ENCODE assay signal across 28 cellular contexts in the genomic region with DNA sequence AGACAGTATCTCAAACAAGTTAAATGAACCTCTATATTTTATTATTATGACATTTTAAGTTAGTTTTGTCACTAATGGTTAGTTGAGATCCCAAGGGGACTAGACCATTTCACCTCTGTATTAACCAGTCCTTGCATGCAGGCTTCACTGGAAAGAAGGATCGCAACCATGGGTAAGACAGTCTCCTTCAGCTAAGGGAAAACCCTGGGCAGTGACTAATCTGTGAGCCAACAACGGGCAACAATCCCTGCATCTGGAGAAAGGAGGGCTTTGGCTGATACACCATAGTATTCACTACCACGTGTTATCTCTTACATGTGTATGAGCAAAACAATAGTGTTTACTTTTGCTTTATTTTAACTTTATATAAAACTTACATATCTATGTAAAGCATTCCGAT.
A peak's percentile ranks its signal among the peaks of the same experiment; 100 is the strongest.
DNase-seq lines count a peak whose midpoint lies in the region; ATAC-seq and TF ChIP-seq lines count a peak whose summit lies in the region.
"Had no signal": no experiment of that assay in that cellular context is flagged by ENCODE, and none has a peak within 500 bp of the region (broad histone marks: within the 10 kb centered on the region; RNA-seq: fewer than 3 reads in every experiment).

No MANE protein-coding gene starts in this region.

- no peak for TF ChIP-seq CTCF in IMR-90 (conservative IDR thresholded peaks at IDR 0.05; ENCODE audit: low read depth, low read length)
- no peak for TF ChIP-seq CTCF in brain microvascular endothelial cell (IDR thresholded peaks at IDR 0.05; ENCODE audit: low read depth, low read length, missing control alignments)
- TF ChIP-seq CTCF in fibroblast of the aortic adventitia (IDR thresholded peaks at IDR 0.05; ENCODE audit: insufficient read depth, low read length): no peak
- no peak for TF ChIP-seq CTCF in lower lobe of right lung (IDR thresholded peaks at IDR 0.05)

- H2AFZ ChIP-seq in IMR-90 (replicated peaks; ENCODE audit: low read length, poor library complexity): no peak overlapping the region

- TF ChIP-seq POLR2A in IMR-90 (IDR thresholded peaks at IDR 0.05; ENCODE audit: low read depth, low read length): no peak

- H2BK5ac ChIP-seq in IMR-90 (ENCODE audit: low read depth, low read length, poor library complexity, severe bottlenecking): no peak overlapping the region

- TF ChIP-seq RAD21 in IMR-90 (IDR thresholded peaks at IDR 0.05; ENCODE audit: low read length): no peak

- H3K4me2 ChIP-seq in IMR-90 (ENCODE audit: low read depth, low read length): no peak overlapping the region

- dilution Hi-C loops in IMR-90 (cut with HindIII; ENCODE audit: low sequenced_read_pairs, unreplicated experiment): no loop called here

- CTCF ChIA-PET in IMR-90 (lab: Yijun Ruan, JAX): no interaction called here

- no peak overlapping the region for H2AK9ac ChIP-seq in IMR-90 (replicated peaks; ENCODE audit: low read depth, low read length, poor library complexity)

- no peak overlapping the region for H2AK5ac ChIP-seq in IMR-90 (ENCODE audit: low read depth, low read length)

- no peak overlapping the region for H4K91ac ChIP-seq in IMR-90 (ENCODE audit: insufficient read depth, low read depth, low read length)

- no peak overlapping the region for H2BK20ac ChIP-seq in IMR-90 (ENCODE audit: low read depth, low read length)

- no peak overlapping the region for H2BK120ac ChIP-seq in IMR-90 (ENCODE audit: low read depth, low read length)

- no peaks in the 10 kb centered on the region for H4K20me1 ChIP-seq in IMR-90 (ENCODE audit: insufficient read depth, low read length)

- no peak overlapping the region for H3K9ac ChIP-seq in IMR-90 (ENCODE audit: low read depth, low read length)

- H3K4me1 ChIP-seq in IMR-90 (ENCODE audit: control insufficient read depth, insufficient read depth, low read length) (no peaks in the 10 kb centered on the region), SJCRH30 (peaks cover 33% of the 10 kb centered on the region), lower lobe of right lung (no peaks in the 10 kb centered on the region)
- H3K4me1 ChIP-seq: esophagus muscularis mucosa, left ventricle myocardium inferior had no signal

- no peak overlapping the region for H2BK15ac ChIP-seq in IMR-90 (ENCODE audit: low read depth, low read length)

- no peak overlapping the region; the same call in 1 of the 2 replicates for H3K18ac ChIP-seq in IMR-90 (ENCODE audit: low read depth, low read length)

- H3K14ac ChIP-seq in IMR-90 (replicated peaks; ENCODE audit: low read depth, low read length): no peak overlapping the region

- H3K4me3 ChIP-seq in IMR-90 (ENCODE audit: insufficient read depth, low read depth, low read length) (no peak overlapping the region), brain microvascular endothelial cell (ENCODE audit: low read depth, low read length) (no peak overlapping the region), fibroblast of the aortic adventitia (ENCODE audit: low read depth, low read length) (no peak overlapping the region), SJCRH30 (no peak overlapping the region), lower lobe of right lung (no peak overlapping the region)
- H3K4me3 ChIP-seq: cardiac muscle cell, esophagus muscularis mucosa, left ventricle myocardium inferior had no signal

- no TSS peak for BruUV-seq in IMR-90 (replicated peaks; lab: Mats Ljungman, UMichigan)

- ATAC-seq in IMR-90 (ENCODE audit: low read depth) (no peak), lower lobe of right lung (no peak), HG02623 (IDR thresholded peaks at IDR 0.05; ENCODE audit: unreplicated experiment) (no peak)
- ATAC-seq: activated CD8-positive, alpha-beta memory T cell treated with anti-CD3 and anti-CD28 coated beads, Interleukin-2, amount 10 ng/mL, durations not matched to agents 7 days and 5 days; sciatic nerve had no signal

- H3K27me3 ChIP-seq in IMR-90 (ENCODE audit: control insufficient read depth, insufficient read depth, low read length) (no peaks in the 10 kb centered on the region), brain microvascular endothelial cell (replicated peaks) (no peaks in the 10 kb centered on the region), SJCRH30 (no peaks in the 10 kb centered on the region), lower lobe of right lung (ENCODE audit: low read depth) (no peaks in the 10 kb centered on the region)
- H3K27me3 ChIP-seq: cardiac muscle cell, esophagus muscularis mucosa, neutrophil had no signal

- H3K56ac ChIP-seq in IMR-90 (ENCODE audit: extremely low read depth, insufficient read depth, low read length): no peak overlapping the region

- intact Hi-C loops in IMR-90 (cut with micrococcal nuclease): no loop called here
- intact Hi-C loops in lower lobe of right lung (cut with DNase I): no loop called here

- H3K79me1 ChIP-seq in IMR-90 (ENCODE audit: low read depth in 1 of 2, low read length in 2 of 2): no peaks in the 10 kb centered on the region

- no CpG with 5 or more reads among the region's 4 CpGs for WGBS in IMR-90 (ENCODE audit: extremely low coverage in 2 of 2, insufficient read length in 1 of 2), 2 experiments

- DNase-seq in EL (peak; percentile 65), IMR-90 (peak; percentile 64), brain microvascular endothelial cell (peak; percentile 66), fibroblast of the aortic adventitia (ENCODE audit: low read depth) (peak; percentile 70), SJCRH30 (no peak), lower lobe of right lung (no peak)
- DNase-seq in activated CD8-positive, alpha-beta memory T cell treated with anti-CD3 and anti-CD28 coated beads for 24 hours: no peak
- DNase-seq: activated CD4-positive, alpha-beta T cell treated with anti-CD3 and anti-CD28 coated beads, Interleukin-2, amount 10 ng/mL, durations not matched to agents 7 days and 5 days; activated CD8-positive, alpha-beta memory T cell treated with anti-CD3 and anti-CD28 coated beads, Interleukin-2, amount 10 ng/mL, durations not matched to agents 7 days and 5 days; activated naive CD4-positive, alpha-beta T cell; activated T-cell treated with anti-CD3 and anti-CD28 coated beads, Interleukin-2, amount 50 U/mL, for 48 hours; Calu3; cortex of kidney; islet precursor cell; left ventricle myocardium inferior; MM.1S; naive B cell; NCI-H2029 treated with DMSO at 0.1 percent for 48 hours; NCI-H345; NCI-H748 treated with DMSO at 0.1 percent for 48 hours; RPMI8226; stimulated activated naive CD4-positive, alpha-beta T cell had no signal

- H3K9me1 ChIP-seq in IMR-90 (ENCODE audit: insufficient read depth, low read length): no peaks in the 10 kb centered on the region

- in situ Hi-C loops in IMR-90 (cut with MboI; ENCODE audit: low sequenced_read_pairs) (no loop called here), brain microvascular endothelial cell (cut with HindIII; ENCODE audit: low pct_ligation_motif_present, low sequenced_read_pairs) (no loop called here)

- H4K8ac ChIP-seq in IMR-90 (ENCODE audit: low read depth in 2 of 2, low read length in 2 of 2): no peak overlapping the region

- H3K36me3 ChIP-seq in IMR-90 (ENCODE audit: control insufficient read depth, insufficient read depth, low read length) (no peaks in the 10 kb centered on the region), brain microvascular endothelial cell (replicated peaks) (no peaks in the 10 kb centered on the region), SJCRH30 (no peaks in the 10 kb centered on the region), lower lobe of right lung (no peaks in the 10 kb centered on the region)
- H3K36me3 ChIP-seq: cardiac muscle cell, esophagus muscularis mucosa, left ventricle myocardium inferior, neutrophil had no signal

- no peak overlapping the region for H3K23ac ChIP-seq in IMR-90 (ENCODE audit: low read depth, low read length)

- no peak overlapping the region for H3K4ac ChIP-seq in IMR-90 (ENCODE audit: low read depth, low read length)

- no peak overlapping the region for H4K5ac ChIP-seq in IMR-90 (ENCODE audit: low read depth, low read length)

- H3K27ac ChIP-seq in IMR-90 (ENCODE audit: insufficient read depth, low read length): no peak overlapping the region
- peak overlapping the region; percentile 23 for H3K27ac ChIP-seq in brain microvascular endothelial cell
- no peak overlapping the region for H3K27ac ChIP-seq in SJCRH30
- H3K27ac ChIP-seq in lower lobe of right lung: no peak overlapping the region
- H3K27ac ChIP-seq: C4-2B, cardiac muscle cell, esophagus muscularis mucosa, left ventricle myocardium inferior, neutrophil had no signal

- POLR2A ChIA-PET in IMR-90 (lab: Charles Lee; ENCODE audit: unreplicated experiment): no interaction called here

- H3K9me3 ChIP-seq in IMR-90 (ENCODE audit: control insufficient read depth, insufficient read depth, low read length) (no peaks in the 10 kb centered on the region), SJCRH30 (replicated peaks) (no peaks in the 10 kb centered on the region), lower lobe of right lung (no peaks in the 10 kb centered on the region)
- H3K9me3 ChIP-seq: esophagus muscularis mucosa, neutrophil had no signal

TF ChIP-seq in IMR-90, 13 proteins besides CTCF, POLR2A, EP300 and RAD21 (continues in another document):
- no peak for TF ChIP-seq NFE2L2 (IDR thresholded peaks at IDR 0.05; ENCODE audit: low read depth, low read length)
- TF ChIP-seq CEBPB (IDR thresholded peaks at IDR 0.05; ENCODE audit: low read depth, low read length): no peak
- TF ChIP-seq MAZ (IDR thresholded peaks at IDR 0.05; ENCODE audit: borderline replicate concordance, low read depth, low read length): no peak
- TF ChIP-seq SMC3 (IDR thresholded peaks at IDR 0.05; ENCODE audit: low read depth, low read length): no peak
- no peak for TF ChIP-seq MAFK (IDR thresholded peaks at IDR 0.05; ENCODE audit: low read depth, low read length)
- no peak for TF ChIP-seq RFX5 (IDR thresholded peaks at IDR 0.05; ENCODE audit: low read depth, low read length)
- TF ChIP-seq, protein P1, sequence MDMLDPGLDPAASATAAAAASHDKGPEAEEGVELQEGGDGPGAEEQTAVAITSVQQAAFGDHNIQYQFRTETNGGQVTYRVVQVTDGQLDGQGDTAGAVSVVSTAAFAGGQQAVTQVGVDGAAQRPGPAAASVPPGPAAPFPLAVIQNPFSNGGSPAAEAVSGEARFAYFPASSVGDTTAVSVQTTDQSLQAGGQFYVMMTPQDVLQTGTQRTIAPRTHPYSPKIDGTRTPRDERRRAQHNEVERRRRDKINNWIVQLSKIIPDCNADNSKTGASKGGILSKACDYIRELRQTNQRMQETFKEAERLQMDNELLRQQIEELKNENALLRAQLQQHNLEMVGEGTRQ (IDR thresholded peaks at IDR 0.05; ENCODE audit: low read depth, low read length): no peak
- TF ChIP-seq RCOR1 (IDR thresholded peaks at IDR 0.05; ENCODE audit: insufficient replicate concordance, low read length): no peak
- no peak for TF ChIP-seq CHD1 (IDR thresholded peaks at IDR 0.05; ENCODE audit: low read depth, low read length)
- no peak for TF ChIP-seq FOS (IDR thresholded peaks at IDR 0.05; ENCODE audit: low read depth, low read length)

Comparison
In these comparisons a context has a peak if more than half of its experiments do, and no peak if none do; other contexts are left out.
1. DNase-seq: peak in EL (single experiment), IMR-90 (single experiment), brain microvascular endothelial cell (single experiment) and fibroblast of the aortic adventitia (single experiment); none in SJCRH30 (0 of 2), activated CD8-positive, alpha-beta memory T cell treated with anti-CD3 and anti-CD28 coated beads for 24 hours (single experiment) and lower lobe of right lung (single experiment).